ENCODE assay signal across 16 cellular contexts in the genomic region with DNA sequence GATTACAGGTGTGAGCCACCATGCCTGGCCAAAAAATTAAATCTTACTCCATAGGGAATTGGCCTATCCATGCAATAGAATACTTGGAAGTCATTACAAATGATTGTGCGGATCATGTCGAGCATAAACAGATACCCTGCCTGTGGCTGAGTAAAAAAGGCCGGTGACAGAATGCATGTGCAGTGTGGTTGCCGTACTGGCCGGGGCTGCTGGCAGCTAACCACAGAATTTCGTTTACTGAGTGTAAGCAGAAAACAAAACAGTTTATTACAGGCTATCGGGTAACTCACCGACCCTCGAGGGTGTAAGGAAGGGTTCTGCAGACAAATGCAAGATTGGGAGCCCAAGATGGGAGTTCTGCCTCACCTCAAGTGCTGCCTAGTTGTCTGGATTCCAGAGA.
"Had no signal": no experiment of that assay in that cellular context is flagged by ENCODE, and none has a peak within 500 bp of the region (broad histone marks: within the 10 kb centered on the region; RNA-seq: fewer than 3 reads in every experiment).

No MANE protein-coding gene starts in this region.

- H3K9me3 Mint-ChIP-seq: mesothelial cell of epicardium, naive B cell had no signal

- H3K36me3 Mint-ChIP-seq: mesothelial cell of epicardium had no signal

- H3K4me1 Mint-ChIP-seq: immature natural killer cell, mesothelial cell of epicardium, naive B cell had no signal

- DNase-seq: dermis blood vessel endothelial cell; dorsolateral prefrontal cortex; effector CD4-positive, alpha-beta T cell; effector memory CD4-positive, alpha-beta T cell; foreskin keratinocyte; heart left ventricle; hypothalamus; immature natural killer cell; left cardiac atrium; left lung; left ventricle myocardium superior; lower lobe of right lung; mesenchymal stem cell; mucosa of descending colon; naive B cell had no signal

- H3K27ac Mint-ChIP-seq: immature natural killer cell, mesothelial cell of epicardium had no signal

- H3K27me3 Mint-ChIP-seq: naive B cell had no signal

- H3K4me3 Mint-ChIP-seq: immature natural killer cell, mesothelial cell of epicardium, naive B cell had no signal
